ENCODE assay signal across 15 cellular contexts in the genomic region with DNA sequence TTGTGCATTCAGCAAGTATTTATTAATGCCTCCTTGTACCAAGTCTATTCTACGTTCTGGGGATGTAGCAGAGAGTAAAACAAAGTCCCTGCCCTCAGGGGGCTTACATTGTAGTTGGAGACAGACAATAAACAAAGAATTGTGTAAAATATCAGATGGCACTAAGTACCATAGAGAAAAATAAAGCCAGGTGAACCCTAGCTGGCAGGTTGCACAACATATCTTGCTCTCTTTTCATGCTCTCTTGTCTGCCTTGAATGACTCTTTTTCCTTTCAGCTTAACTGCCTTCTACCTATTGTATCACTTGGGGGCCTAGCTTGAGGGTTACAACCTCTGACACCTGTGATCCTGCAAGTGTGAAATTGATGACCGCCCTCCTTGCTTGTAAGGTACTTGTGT. TPM values are rescaled to one million over a fixed set of nuclear protein-coding genes. Genes with fewer than 3 reads are reported as not detected.
DNase-seq lines count a peak whose midpoint lies in the region; ATAC-seq and TF ChIP-seq lines count a peak whose summit lies in the region.
"Had no signal": no experiment of that assay in that cellular context is flagged by ENCODE, and none has a peak within 500 bp of the region (broad histone marks: within the 10 kb centered on the region; RNA-seq: fewer than 3 reads in every experiment).

No MANE protein-coding gene starts in this region.

- POLR2A ChIA-PET in AG04450 (lab: Yijun Ruan, JAX): interaction anchor here (1.3 kb wide), 1 partner anchor 106 kb away, joined by 3 read pairs; the partner anchor contains the start of gene SUCO

- no peak overlapping the region for H4K5ac ChIP-seq in mesendoderm (ENCODE audit: low read length)

- peaks cover 11 to 18% of the 10 kb centered on the region in 2 donors for H3K9me3 Mint-ChIP-seq in activated naive CD4-positive, alpha-beta T cell treated with anti-CD3 and anti-CD28 coated beads, Interleukin-2, amount 50 U/mL, for 72 hours
- H3K9me3 Mint-ChIP-seq: GM23338 had no signal

- peaks cover 45% of the 10 kb centered on the region for H3F3A ChIP-seq in GM23248 (ENCODE audit: insufficient read depth)

- no peak overlapping the region for H3K4me3 ChIP-seq in AG04450 (ENCODE audit: low read depth, low read length)
- peak overlapping the region; percentile 63; the same call in 1 of the 2 replicates for H3K4me3 ChIP-seq in GM23248
- H3K4me3 ChIP-seq in mesendoderm (ENCODE audit: low read length): no peak overlapping the region
- H3K4me3 ChIP-seq: GM23338 had no signal

- no peak overlapping the region for H3K56ac ChIP-seq in mesendoderm (ENCODE audit: low read length)

- peak overlapping the region; percentile 92 for H3K4me2 ChIP-seq in GM23248 (ENCODE audit: unreplicated experiment)
- H3K4me2 ChIP-seq in mesendoderm (ENCODE audit: low read length): no peak overlapping the region
- H3K4me2 ChIP-seq: GM23338 had no signal

- H2BK5ac ChIP-seq in mesendoderm (ENCODE audit: low read length): no peak overlapping the region

- peak overlapping the region; percentile 41 for H3K9ac ChIP-seq in GM23248
- H3K9ac ChIP-seq in mesendoderm (ENCODE audit: low read length): no peak overlapping the region

- 74 to 82% methylated on average over 2 of the region's 2 CpGs for WGBS in GM23248 (ENCODE audit: low coverage in 1 of 2, low lambda C conversion rate in 2 of 2, missing lambda C conversion rate in 2 of 2), 2 experiments
- no CpG with 5 or more reads among the region's 2 CpGs for WGBS in mesendoderm (ENCODE audit: extremely low coverage, insufficient coverage, low lambda C conversion rate)

- peaks cover 8% of the 10 kb centered on the region for H3K9me3 ChIP-seq in AG04450 (ENCODE audit: control insufficient read depth, insufficient read depth, low read length)
- peaks cover 11% of the 10 kb centered on the region for H3K9me3 ChIP-seq in GM23248 (ENCODE audit: low read depth)

- H3K27me3 ChIP-seq in AG04450 (ENCODE audit: control insufficient read depth, insufficient read depth, low read length): no peaks in the 10 kb centered on the region
- H3K27me3 ChIP-seq in GM23248 (replicated peaks; ENCODE audit: insufficient read depth): no peaks in the 10 kb centered on the region
- H3K27me3 ChIP-seq in mesendoderm (ENCODE audit: insufficient read depth, low read length, poor library complexity): no peaks in the 10 kb centered on the region

- H3K27ac Mint-ChIP-seq in activated naive CD4-positive, alpha-beta T cell treated with anti-CD3 and anti-CD28 coated beads, Interleukin-2, amount 50 U/mL, for 72 hours: peak overlapping the region; percentile 97 to 99

- H3K27ac ChIP-seq in AG04450 (ENCODE audit: low read depth, low read length) (peak overlapping the region; percentile 84), GM23248 (peak overlapping the region; percentile 98), mesendoderm (ENCODE audit: low read depth, low read length) (peak overlapping the region; percentile 43)
- H3K27ac ChIP-seq: C4-2B had no signal

- no peak overlapping the region for H4K8ac ChIP-seq in mesendoderm (ENCODE audit: low read depth, low read length)

- no peak overlapping the region for H3K23ac ChIP-seq in mesendoderm (ENCODE audit: low read length)

- ATAC-seq in activated naive CD4-positive, alpha-beta T cell treated with anti-CD3 and anti-CD28 coated beads, Interleukin-2, amount 50 U/mL, for 72 hours: peak in 1 of 2 donors; percentile 7
- ATAC-seq: GM23338 had no signal

- DNase-seq in AG04450 (ENCODE audit: low read depth, low spot score) (no peak), GM23248 (peak; percentile 16), mesendoderm (no peak), cerebellar nuclear complex (lab: John Stamatoyannopoulos, UW) (no peak), cerebellum (ENCODE audit: low spot score) (no peak), dedifferentiated amniotic fluid mesenchymal stem cell (ENCODE audit: extremely low spot score) (no peak), NCI-H2081 treated with DMSO at 0.1 percent for 48 hours (lab: John Stamatoyannopoulos, UW) (no peak)
- no peak for DNase-seq in activated naive CD4-positive, alpha-beta T cell treated with anti-CD3 and anti-CD28 coated beads, Interleukin-2, amount 50 U/mL, for 72 hours (ENCODE audit: low spot score in 2 of 2)
- DNase-seq: NCI-H187, NCI-H774, retina had no signal

- no peak overlapping the region for H2AFZ ChIP-seq in GM23248
- H2AFZ ChIP-seq: GM23338 had no signal

- no peak for TF ChIP-seq CTCF in AG04450 (IDR thresholded peaks at IDR 0.05; ENCODE audit: low read depth, low read length)

- H2BK15ac ChIP-seq in mesendoderm (replicated peaks; ENCODE audit: low read depth): no peak overlapping the region

- H3K79me1 ChIP-seq in mesendoderm (ENCODE audit: low read length): no peaks in the 10 kb centered on the region

- H2BK120ac ChIP-seq in mesendoderm (ENCODE audit: low read depth, low read length): no peak overlapping the region

- no peaks in the 10 kb centered on the region for H4K20me1 ChIP-seq in GM23248 (ENCODE audit: insufficient read depth)

- no peaks in the 10 kb centered on the region for H3K36me3 ChIP-seq in GM23248 (ENCODE audit: low read depth)
- no peaks in the 10 kb centered on the region for H3K36me3 ChIP-seq in mesendoderm (ENCODE audit: control insufficient read depth, insufficient read depth, low read length)

- in situ Hi-C loops in GM23248 (cut with MboI): no loop called here

- peaks cover 11 to 21% of the 10 kb centered on the region in 2 donors for H3K36me3 Mint-ChIP-seq in activated naive CD4-positive, alpha-beta T cell treated with anti-CD3 and anti-CD28 coated beads, Interleukin-2, amount 50 U/mL, for 72 hours

- no peak overlapping the region for H3K18ac ChIP-seq in mesendoderm (ENCODE audit: low read length)

- CTCF ChIA-PET in AG04450 (lab: Charles Lee): no interaction called here

- H2AK5ac ChIP-seq in mesendoderm (ENCODE audit: low read length): no peak overlapping the region

- H3K79me2 ChIP-seq in GM23248 (ENCODE audit: insufficient read depth) (no peaks in the 10 kb centered on the region), mesendoderm (ENCODE audit: control insufficient read depth, insufficient read depth, low read length) (no peaks in the 10 kb centered on the region)

- H3K4ac ChIP-seq in mesendoderm (ENCODE audit: low read depth, low read length): no peak overlapping the region

- H3K9me2 ChIP-seq in GM23248 (ENCODE audit: insufficient read depth): no peaks in the 10 kb centered on the region

- H3K4me1 ChIP-seq in GM23248 (ENCODE audit: insufficient read depth): peaks cover 37% of the 10 kb centered on the region
- no peaks in the 10 kb centered on the region for H3K4me1 ChIP-seq in mesendoderm (ENCODE audit: control insufficient read depth, low read depth, low read length)

RNA-seq across cellular contexts. Expression of gene FASLG, which starts 20.7 kb away (rescaled TPM):
- polyA plus RNA-seq in AG04450 (2011; rRNA removed) (not detected in 2 replicates), GM23248 (2016; fragmentation: Nextera tagmentation; extraction: Ambion mirVana) (not detected in 2 replicates)
- polyA minus RNA-seq in AG04450 (2011; rRNA and poly(A)+ RNA removed): not detected in 2 replicates
- not detected in 2 replicates for total RNA-seq in GM23248 (2014; rRNA removed; shearing (Covaris generic))
- total RNA-seq in activated naive CD4-positive, alpha-beta T cell treated with anti-CD3 and anti-CD28 coated beads, Interleukin-2, amount 50 U/mL, for 72 hours: 1 to 10 TPM; 3.7 to 7.2 TPM
- polyA plus RNA-seq in mesendoderm (2013, experiment 1 of 2): not detected
- polyA plus RNA-seq in mesendoderm (2013, experiment 2 of 2): 0.03 TPM
- total RNA-seq in cerebellum: not detected
- total RNA-seq: G401, GM23338, myocyte had no signal
- polyA plus RNA-seq: GM23338 had no signal

Comparison
In these comparisons a context has a peak if more than half of its experiments do, and no peak if none do; other contexts are left out.
1. H3K27ac ChIP-seq: peak in every context shown above with its lines; median percentile 98 in GM23248; 84 in AG04450; 43 in mesendoderm.